In genomic region chr1:210358511-210359148, GRCh38 we compare ENCODE assay signal across 1 cellular context.
A peak's percentile ranks its signal among the peaks of the same experiment; 100 is the strongest.
TF ChIP-seq lines count a peak whose summit lies in the region.

No MANE protein-coding gene starts in this region.

TF ChIP-seq in H1, 55 proteins besides CTCF, POLR2A, EP300 and RAD21 (continued from another document):
- TF ChIP-seq, protein P1, sequence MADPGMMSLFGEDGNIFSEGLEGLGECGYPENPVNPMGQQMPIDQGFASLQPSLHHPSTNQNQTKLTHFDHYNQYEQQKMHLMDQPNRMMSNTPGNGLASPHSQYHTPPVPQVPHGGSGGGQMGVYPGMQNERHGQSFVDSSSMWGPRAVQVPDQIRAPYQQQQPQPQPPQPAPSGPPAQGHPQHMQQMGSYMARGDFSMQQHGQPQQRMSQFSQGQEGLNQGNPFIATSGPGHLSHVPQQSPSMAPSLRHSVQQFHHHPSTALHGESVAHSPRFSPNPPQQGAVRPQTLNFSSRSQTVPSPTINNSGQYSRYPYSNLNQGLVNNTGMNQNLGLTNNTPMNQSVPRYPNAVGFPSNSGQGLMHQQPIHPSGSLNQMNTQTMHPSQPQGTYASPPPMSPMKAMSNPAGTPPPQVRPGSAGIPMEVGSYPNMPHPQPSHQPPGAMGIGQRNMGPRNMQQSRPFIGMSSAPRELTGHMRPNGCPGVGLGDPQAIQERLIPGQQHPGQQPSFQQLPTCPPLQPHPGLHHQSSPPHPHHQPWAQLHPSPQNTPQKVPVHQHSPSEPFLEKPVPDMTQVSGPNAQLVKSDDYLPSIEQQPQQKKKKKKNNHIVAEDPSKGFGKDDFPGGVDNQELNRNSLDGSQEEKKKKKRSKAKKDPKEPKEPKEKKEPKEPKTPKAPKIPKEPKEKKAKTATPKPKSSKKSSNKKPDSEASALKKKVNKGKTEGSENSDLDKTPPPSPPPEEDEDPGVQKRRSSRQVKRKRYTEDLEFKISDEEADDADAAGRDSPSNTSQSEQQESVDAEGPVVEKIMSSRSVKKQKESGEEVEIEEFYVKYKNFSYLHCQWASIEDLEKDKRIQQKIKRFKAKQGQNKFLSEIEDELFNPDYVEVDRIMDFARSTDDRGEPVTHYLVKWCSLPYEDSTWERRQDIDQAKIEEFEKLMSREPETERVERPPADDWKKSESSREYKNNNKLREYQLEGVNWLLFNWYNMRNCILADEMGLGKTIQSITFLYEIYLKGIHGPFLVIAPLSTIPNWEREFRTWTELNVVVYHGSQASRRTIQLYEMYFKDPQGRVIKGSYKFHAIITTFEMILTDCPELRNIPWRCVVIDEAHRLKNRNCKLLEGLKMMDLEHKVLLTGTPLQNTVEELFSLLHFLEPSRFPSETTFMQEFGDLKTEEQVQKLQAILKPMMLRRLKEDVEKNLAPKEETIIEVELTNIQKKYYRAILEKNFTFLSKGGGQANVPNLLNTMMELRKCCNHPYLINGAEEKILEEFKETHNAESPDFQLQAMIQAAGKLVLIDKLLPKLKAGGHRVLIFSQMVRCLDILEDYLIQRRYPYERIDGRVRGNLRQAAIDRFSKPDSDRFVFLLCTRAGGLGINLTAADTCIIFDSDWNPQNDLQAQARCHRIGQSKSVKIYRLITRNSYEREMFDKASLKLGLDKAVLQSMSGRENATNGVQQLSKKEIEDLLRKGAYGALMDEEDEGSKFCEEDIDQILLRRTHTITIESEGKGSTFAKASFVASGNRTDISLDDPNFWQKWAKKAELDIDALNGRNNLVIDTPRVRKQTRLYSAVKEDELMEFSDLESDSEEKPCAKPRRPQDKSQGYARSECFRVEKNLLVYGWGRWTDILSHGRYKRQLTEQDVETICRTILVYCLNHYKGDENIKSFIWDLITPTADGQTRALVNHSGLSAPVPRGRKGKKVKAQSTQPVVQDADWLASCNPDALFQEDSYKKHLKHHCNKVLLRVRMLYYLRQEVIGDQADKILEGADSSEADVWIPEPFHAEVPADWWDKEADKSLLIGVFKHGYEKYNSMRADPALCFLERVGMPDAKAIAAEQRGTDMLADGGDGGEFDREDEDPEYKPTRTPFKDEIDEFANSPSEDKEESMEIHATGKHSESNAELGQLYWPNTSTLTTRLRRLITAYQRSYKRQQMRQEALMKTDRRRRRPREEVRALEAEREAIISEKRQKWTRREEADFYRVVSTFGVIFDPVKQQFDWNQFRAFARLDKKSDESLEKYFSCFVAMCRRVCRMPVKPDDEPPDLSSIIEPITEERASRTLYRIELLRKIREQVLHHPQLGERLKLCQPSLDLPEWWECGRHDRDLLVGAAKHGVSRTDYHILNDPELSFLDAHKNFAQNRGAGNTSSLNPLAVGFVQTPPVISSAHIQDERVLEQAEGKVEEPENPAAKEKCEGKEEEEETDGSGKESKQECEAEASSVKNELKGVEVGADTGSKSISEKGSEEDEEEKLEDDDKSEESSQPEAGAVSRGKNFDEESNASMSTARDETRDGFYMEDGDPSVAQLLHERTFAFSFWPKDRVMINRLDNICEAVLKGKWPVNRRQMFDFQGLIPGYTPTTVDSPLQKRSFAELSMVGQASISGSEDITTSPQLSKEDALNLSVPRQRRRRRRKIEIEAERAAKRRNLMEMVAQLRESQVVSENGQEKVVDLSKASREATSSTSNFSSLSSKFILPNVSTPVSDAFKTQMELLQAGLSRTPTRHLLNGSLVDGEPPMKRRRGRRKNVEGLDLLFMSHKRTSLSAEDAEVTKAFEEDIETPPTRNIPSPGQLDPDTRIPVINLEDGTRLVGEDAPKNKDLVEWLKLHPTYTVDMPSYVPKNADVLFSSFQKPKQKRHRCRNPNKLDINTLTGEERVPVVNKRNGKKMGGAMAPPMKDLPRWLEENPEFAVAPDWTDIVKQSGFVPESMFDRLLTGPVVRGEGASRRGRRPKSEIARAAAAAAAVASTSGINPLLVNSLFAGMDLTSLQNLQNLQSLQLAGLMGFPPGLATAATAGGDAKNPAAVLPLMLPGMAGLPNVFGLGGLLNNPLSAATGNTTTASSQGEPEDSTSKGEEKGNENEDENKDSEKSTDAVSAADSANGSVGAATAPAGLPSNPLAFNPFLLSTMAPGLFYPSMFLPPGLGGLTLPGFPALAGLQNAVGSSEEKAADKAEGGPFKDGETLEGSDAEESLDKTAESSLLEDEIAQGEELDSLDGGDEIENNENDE (IDR thresholded peaks at IDR 0.05; ENCODE audit: insufficient replicate concordance, low read length): no peak
- TF ChIP-seq NANOG (IDR thresholded peaks at IDR 0.05; ENCODE audit: insufficient read depth, low read depth, low read length, poor library complexity, severe bottlenecking) (peak; percentile 39), GTF2F1 (IDR thresholded peaks at IDR 0.05; ENCODE audit: borderline replicate concordance, low read depth, low read length) (no peak), E2F6 (IDR thresholded peaks at IDR 0.05) (no peak), SIX5 (IDR thresholded peaks at IDR 0.05; ENCODE audit: low read depth, low read length) (no peak), CEBPB (IDR thresholded peaks at IDR 0.05; ENCODE audit: low read depth, low read length) (peak; percentile 46; the same call in 1 of the 2 replicates), ZNF274 (IDR thresholded peaks at IDR 0.05; ENCODE audit: borderline replicate concordance, extremely low read depth, low read length) (no peak), SP1 (IDR thresholded peaks at IDR 0.05; ENCODE audit: low read depth, low read length) (0 out of 2 replicates have a peak, but pooled peaks have one; percentile 5), TAF7 (optimal IDR thresholded peaks at IDR 0.05; ENCODE audit: borderline replicate concordance, low read depth, low read length) (no peak), TEAD4 (IDR thresholded peaks at IDR 0.05; ENCODE audit: low read depth, low read length) (no peak), BRCA1 (IDR thresholded peaks at IDR 0.05; ENCODE audit: low read depth, low read length) (no peak), EGR1 (IDR thresholded peaks at IDR 0.05; ENCODE audit: borderline replicate concordance, low read depth, low read length) (no peak), SP4 (IDR thresholded peaks at IDR 0.05; ENCODE audit: low read length) (no peak), SUZ12 (IDR thresholded peaks at IDR 0.05; ENCODE audit: low read length) (no peak)
